Comparison of ENCODE assay signal across 8 cellular contexts in the genomic region with DNA sequence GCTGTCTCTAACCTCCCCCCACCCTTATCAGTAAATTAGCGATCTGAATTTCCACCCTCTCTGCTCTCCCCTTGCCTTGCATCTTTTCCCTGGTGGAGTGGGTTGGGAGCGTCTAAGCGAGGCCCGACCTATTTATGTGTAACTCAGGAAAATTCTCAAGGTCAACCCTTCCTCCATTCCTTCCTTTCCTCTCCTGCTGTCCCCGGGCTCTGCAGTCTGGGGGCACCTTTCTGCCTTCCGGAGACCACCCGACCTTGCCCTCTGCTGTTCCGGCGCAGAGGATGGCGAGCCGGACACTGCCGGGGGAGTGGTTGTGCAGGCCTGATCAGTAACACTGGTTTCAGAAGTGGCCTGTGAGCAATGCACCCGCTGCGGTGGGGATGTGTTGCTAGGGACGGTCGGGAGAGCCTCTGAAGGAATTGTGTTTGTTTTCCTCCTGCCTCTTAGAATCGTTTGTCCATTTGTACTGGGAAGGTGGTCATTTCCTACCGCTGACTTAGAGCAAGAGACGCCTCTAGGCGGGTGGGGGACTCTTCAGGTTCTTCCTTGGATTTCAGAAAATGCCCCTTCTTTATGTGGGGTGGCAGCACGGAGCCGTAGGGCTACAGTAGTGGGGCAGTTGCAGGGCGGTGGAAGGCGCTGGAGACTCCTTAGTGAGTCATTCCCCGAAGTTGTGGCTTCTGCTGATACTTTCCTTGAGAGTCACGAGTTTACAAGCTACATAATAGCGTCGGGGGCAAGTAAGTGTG. TPM values are rescaled to one million over a fixed set of nuclear protein-coding genes. Genes with fewer than 3 reads are reported as not detected.
DNase-seq lines count a peak whose midpoint lies in the region; ATAC-seq and TF ChIP-seq lines count a peak whose summit lies in the region.

No MANE protein-coding gene starts in this region.

- no peaks in the 10 kb centered on the region for H3K27me3 ChIP-seq in BLaER1 treated with 17β-estradiol and CSF1 and Interleukin-3, amounts not matched to agents 10 nM and 100 nM
- H3K27me3 ChIP-seq in Panc1 (ENCODE audit: control insufficient read depth, insufficient read depth, low read length) = 0 out of 2 replicates have a peak, but pooled peaks cover 3% of the 10 kb centered on the region
- H3K27me3 ChIP-seq in ovary = no peaks in the 10 kb centered on the region
- H3K27me3 ChIP-seq in vagina = no peaks in the 10 kb centered on the region

- no peak for TF ChIP-seq EP300 in ovary (IDR thresholded peaks at IDR 0.05)

- DNase-seq in Panc1 (ENCODE audit: low read depth, low spot score) = no peak
- DNase-seq in activated naive CD4-positive, alpha-beta T cell treated with Interleukin-2 at 50 U/mL for 16 hours = peak; percentile 57
- DNase-seq in glutamatergic neuron = peak; percentile 60
- DNase-seq in ovary = peak; percentile 35 to 63 (median 58)
- no peak for DNase-seq in vagina (ENCODE audit: extremely low spot score in 2 of 2)

- CTCF ChIA-PET in Panc1 (lab: Charles Lee) = no interaction called here

- H3K9me3 ChIP-seq in BLaER1 treated with 17β-estradiol and CSF1 and Interleukin-3, amounts not matched to agents 10 nM and 100 nM (replicated peaks in 1 of 11) = no peaks in the 10 kb centered on the region
- H3K9me3 ChIP-seq in Panc1 (ENCODE audit: control insufficient read depth, insufficient read depth, low read depth, low read length) = no peaks in the 10 kb centered on the region
- H3K9me3 ChIP-seq in ovary = no peaks in the 10 kb centered on the region
- H3K9me3 ChIP-seq in vagina = no peaks in the 10 kb centered on the region

- peak overlapping the region; percentile 80 to 99 (median 95) for H3K4me2 ChIP-seq in BLaER1 treated with 17β-estradiol and CSF1 and Interleukin-3, amounts not matched to agents 10 nM and 100 nM

- ATAC-seq in GM18907 (IDR thresholded peaks at IDR 0.05; ENCODE audit: unreplicated experiment) (peak; percentile 49), HG03196 (IDR thresholded peaks at IDR 0.05; ENCODE audit: unreplicated experiment) (peak; percentile 38), Panc1 (peak; percentile 72)

- TF ChIP-seq POLR2A in ovary (IDR thresholded peaks at IDR 0.05) (no peak), vagina (IDR thresholded peaks at IDR 0.05) (no peak)

- no peak overlapping the region for H3K27ac Mint-ChIP-seq in glutamatergic neuron (ENCODE audit: unreplicated experiment)

- no TSS peak for BruUV-seq in Panc1 (replicated peaks; lab: Mats Ljungman, UMichigan)

- 0% methylated on average over 28 of the region's 28 CpGs for WGBS in ovary, 3 donors

- no peak overlapping the region for H3K4me3 Mint-ChIP-seq in glutamatergic neuron (ENCODE audit: unreplicated experiment)

- H3K9me3 Mint-ChIP-seq in glutamatergic neuron (ENCODE audit: unreplicated experiment) = no peaks in the 10 kb centered on the region

- H3K36me3 Mint-ChIP-seq in glutamatergic neuron (ENCODE audit: unreplicated experiment) = no peaks in the 10 kb centered on the region

- no peaks in the 10 kb centered on the region for H3K4me1 Mint-ChIP-seq in glutamatergic neuron (ENCODE audit: low read depth, unreplicated experiment)

- peaks cover 17 to 38% (median 26%) of the 10 kb centered on the region in 10 experiments for H3K4me1 ChIP-seq in BLaER1 treated with 17β-estradiol and CSF1 and Interleukin-3, amounts not matched to agents 10 nM and 100 nM
- H3K4me1 ChIP-seq in Panc1 (ENCODE audit: control insufficient read depth, insufficient read depth, low read length) (peaks cover 22% of the 10 kb centered on the region), ovary (ENCODE audit: insufficient read depth) (peaks cover 7% of the 10 kb centered on the region), vagina (peaks cover 45% of the 10 kb centered on the region)

- peak overlapping the region; percentile 74 to 88 (median 83) for H3K9ac ChIP-seq in BLaER1 treated with 17β-estradiol and CSF1 and Interleukin-3, amounts not matched to agents 10 nM and 100 nM

- peak; percentile 11; the same call in 1 of the 2 replicates for TF ChIP-seq CTCF in Panc1 (IDR thresholded peaks at IDR 0.05)
- TF ChIP-seq CTCF in glutamatergic neuron (IDR thresholded peaks at IDR 0.05; ENCODE audit: partially characterized antibody, unreplicated experiment) = no peak
- TF ChIP-seq CTCF in ovary (IDR thresholded peaks at IDR 0.05) = no peak
- TF ChIP-seq CTCF in vagina (IDR thresholded peaks at IDR 0.05) = no peak

- peaks cover 3% of the 10 kb centered on the region for H3K27me3 Mint-ChIP-seq in glutamatergic neuron (ENCODE audit: unreplicated experiment)

- in situ Hi-C loops in Panc1 (cut with HindIII; ENCODE audit: low pct_unique_long_range_greater_than_20kb, low sequenced_read_pairs) = no loop called here

- H3K36me3 ChIP-seq in BLaER1 treated with 17β-estradiol and CSF1 and Interleukin-3, amounts not matched to agents 10 nM and 100 nM = peaks cover 0 to 12% (median 0%) of the 10 kb centered on the region in 11 experiments; a peak in 3 of 22 replicates
- H3K36me3 ChIP-seq in Panc1 (ENCODE audit: control insufficient read depth, insufficient read depth, low read length) (peaks cover 3% of the 10 kb centered on the region; the same call in 1 of the 2 replicates), ovary (no peaks in the 10 kb centered on the region), vagina (no peaks in the 10 kb centered on the region)

- intact Hi-C loops in Panc1 (cut with micrococcal nuclease; ENCODE audit: unreplicated experiment) = no loop called here
- intact Hi-C loops in ovary (cut with DNase I) = loop anchor here in 1 of 4 donors (2.0 kb wide), 1 partner anchor 33 kb away; no protein-coding TSS in a partner anchor
- intact Hi-C loops in vagina (cut with DNase I) = no loop called here

- POLR2A ChIA-PET in Panc1 (lab: Charles Lee) = no interaction called here

- peak overlapping the region; percentile 71 to 90 (median 83); a peak in 21 of 22 replicates for H3K27ac ChIP-seq in BLaER1 treated with 17β-estradiol and CSF1 and Interleukin-3, amounts not matched to agents 10 nM and 100 nM
- H3K27ac ChIP-seq in Panc1 (ENCODE audit: low read length) (peak overlapping the region; percentile 94), ovary (peak overlapping the region; percentile 15 to 85), vagina (peak overlapping the region; percentile 93)

- H4K20me1 ChIP-seq in BLaER1 treated with 17β-estradiol and CSF1 and Interleukin-3, amounts not matched to agents 10 nM and 100 nM = peaks cover 0 to 40% (median 6%) of the 10 kb centered on the region in 11 experiments; a peak in 9 of 22 replicates

- peak overlapping the region; percentile 66 to 94 (median 84) for H3K4me3 ChIP-seq in BLaER1 treated with 17β-estradiol and CSF1 and Interleukin-3, amounts not matched to agents 10 nM and 100 nM
- peak overlapping the region; percentile 98 for H3K4me3 ChIP-seq in Panc1 (ENCODE audit: low read depth in 2 of 2, low read length in 2 of 2)
- peak overlapping the region; percentile 84 for H3K4me3 ChIP-seq in ovary
- H3K4me3 ChIP-seq in vagina = peak overlapping the region; percentile 78 to 92

RNA-seq across cellular contexts. Expression of gene MGST3, which starts 0.5 kb away (rescaled TPM):
- 103 TPM for total RNA-seq in Panc1 (2021; ENCODE audit: unreplicated experiment)
- 128 TPM for polyA plus RNA-seq in Panc1 (2012; ENCODE audit: insufficient read length)
- 128 TPM for total RNA-seq in glutamatergic neuron (ENCODE audit: unreplicated experiment)
- 100 to 1,000 TPM; 137 to 167 (median 158) TPM for total RNA-seq in ovary
- polyA plus RNA-seq in ovary = 100 to 1,000 TPM; 193 to 238 TPM
- total RNA-seq in vagina = 176 TPM

Comparison
In these comparisons a context has a peak if more than half of its experiments do, and no peak if none do; other contexts are left out.
1. DNase-seq: peak in activated naive CD4-positive, alpha-beta T cell treated with Interleukin-2 at 50 U/mL for 16 hours (single experiment), glutamatergic neuron (single experiment) and ovary (5 of 5); none in Panc1 (single experiment) and vagina (0 of 2).
2. Peak in every context shown above with its lines, with median percentiles within 50 percentile points of each other: H3K27ac ChIP-seq, H3K4me3 ChIP-seq and ATAC-seq.